ENCODE assay signal across 8 cellular contexts in genomic region chr19:57239982-57240310, GRCh38. TPM values are rescaled to one million over a fixed set of nuclear protein-coding genes. Genes with fewer than 3 reads are reported as not detected.
DNase-seq lines count a peak whose midpoint lies in the region; ATAC-seq, FAIRE-seq and TF ChIP-seq lines count a peak whose summit lies in the region.

No MANE protein-coding gene starts in this region.

- H3K27ac ChIP-seq in iPS-18a (ENCODE audit: low read length) = peak overlapping the region; percentile 79
- H3K27ac ChIP-seq in subcutaneous abdominal adipose tissue (ENCODE audit: low read depth, low read length) = peak overlapping the region; percentile 75

- H3K4me3 Mint-ChIP-seq in T-helper 2 cell treated with Interferon-gamma antibody and Interleukin-4, amounts not matched to agents 5 μg/mL and 100 μg/mL, for 36 hours = peak overlapping the region; percentile 87
- H3K4me3 Mint-ChIP-seq in activated CD8-positive, alpha-beta T cell treated with anti-CD3 and anti-CD28 coated beads for 36 hours = peak overlapping the region; percentile 82

- H3K27me3 ChIP-seq in iPS-18a (ENCODE audit: control insufficient read depth, insufficient read depth, low read length) = no peaks in the 10 kb centered on the region
- H3K27me3 ChIP-seq in subcutaneous abdominal adipose tissue (ENCODE audit: control insufficient read depth in 5 of 5, insufficient read depth in 4 of 5, low read length in 5 of 5) = no peaks in the 10 kb centered on the region

- POLR2A ChIA-PET in activated CD8-positive, alpha-beta T cell treated with anti-CD3 and anti-CD28 coated beads for 36 hours (lab: Charles Lee) = interaction anchor here (1.0 to 1.7 kb wide), 2 partner anchors 10 to 39 kb away, joined by 3 to 4 read pairs; no protein-coding TSS in a partner anchor

- H3K4me1 Mint-ChIP-seq in T-helper 2 cell treated with Interferon-gamma antibody and Interleukin-4, amounts not matched to agents 5 μg/mL and 100 μg/mL, for 36 hours (ENCODE audit: low read depth) = peaks cover 16% of the 10 kb centered on the region
- H3K4me1 Mint-ChIP-seq in activated CD8-positive, alpha-beta T cell treated with anti-CD3 and anti-CD28 coated beads for 36 hours (ENCODE audit: low read depth) = peaks cover 36% of the 10 kb centered on the region

- peaks cover 22% of the 10 kb centered on the region for H3K36me3 Mint-ChIP-seq in T-helper 2 cell treated with Interferon-gamma antibody and Interleukin-4, amounts not matched to agents 5 μg/mL and 100 μg/mL, for 36 hours (ENCODE audit: low read depth)
- peaks cover 14% of the 10 kb centered on the region for H3K36me3 Mint-ChIP-seq in activated CD8-positive, alpha-beta T cell treated with anti-CD3 and anti-CD28 coated beads for 36 hours (ENCODE audit: low read depth)

- TF ChIP-seq CTCF in activated CD8-positive, alpha-beta T cell treated with anti-CD3 and anti-CD28 coated beads for 36 hours (IDR thresholded peaks at IDR 0.05) = no peak

- H3K4me1 ChIP-seq in iPS-18a (ENCODE audit: control insufficient read depth, low read depth, low read length) (no peaks in the 10 kb centered on the region), subcutaneous abdominal adipose tissue (ENCODE audit: control insufficient read depth in 5 of 5, insufficient read depth in 5 of 5, low read length in 5 of 5) (peaks cover 11 to 29% (median 26%) of the 10 kb centered on the region in 5 donors)

- FAIRE-seq in HTR-8/SVneo (lab: Jason Lieb, UNC) (no peak), RCC 7860 (lab: Jason Lieb, UNC) (no peak)

- no peak for ATAC-seq in activated CD8-positive, alpha-beta T cell treated with anti-CD3 and anti-CD28 coated beads for 36 hours
- no peak for ATAC-seq in GM21381 (IDR thresholded peaks at IDR 0.05; ENCODE audit: unreplicated experiment)

- CTCF ChIA-PET in activated CD8-positive, alpha-beta T cell treated with anti-CD3 and anti-CD28 coated beads for 36 hours (lab: Charles Lee) = no interaction called here

- H3K9ac ChIP-seq in iPS-18a (ENCODE audit: low read length) (peak overlapping the region; percentile 76), subcutaneous abdominal adipose tissue (ENCODE audit: low read length in 5 of 5) (peak overlapping the region in 4 of 5 donors; percentile 93 to 100 (median 96))

- peaks cover 14% of the 10 kb centered on the region for H3K9me3 Mint-ChIP-seq in T-helper 2 cell treated with Interferon-gamma antibody and Interleukin-4, amounts not matched to agents 5 μg/mL and 100 μg/mL, for 36 hours
- H3K9me3 Mint-ChIP-seq in activated CD8-positive, alpha-beta T cell treated with anti-CD3 and anti-CD28 coated beads for 36 hours = no peaks in the 10 kb centered on the region

- no peaks in the 10 kb centered on the region for H3K27me3 Mint-ChIP-seq in T-helper 2 cell treated with Interferon-gamma antibody and Interleukin-4, amounts not matched to agents 5 μg/mL and 100 μg/mL, for 36 hours (ENCODE audit: low read depth)
- no peaks in the 10 kb centered on the region for H3K27me3 Mint-ChIP-seq in activated CD8-positive, alpha-beta T cell treated with anti-CD3 and anti-CD28 coated beads for 36 hours

- H3K4me3 ChIP-seq in iPS-18a (ENCODE audit: low read length) = peak overlapping the region; percentile 89
- peak overlapping the region; percentile 90 to 99 (median 98) for H3K4me3 ChIP-seq in subcutaneous abdominal adipose tissue (ENCODE audit: low read depth in 1 of 5, low read length in 5 of 5)

- H3K27ac Mint-ChIP-seq in T-helper 2 cell treated with Interferon-gamma antibody and Interleukin-4, amounts not matched to agents 5 μg/mL and 100 μg/mL, for 36 hours = peak overlapping the region; percentile 87
- peak overlapping the region; percentile 90 for H3K27ac Mint-ChIP-seq in activated CD8-positive, alpha-beta T cell treated with anti-CD3 and anti-CD28 coated beads for 36 hours

- H3K9me3 ChIP-seq in iPS-18a (ENCODE audit: control insufficient read depth, low read depth, low read length) (no peaks in the 10 kb centered on the region), subcutaneous abdominal adipose tissue (ENCODE audit: control insufficient read depth in 5 of 5, low read length in 5 of 5) (no peaks in the 10 kb centered on the region)

- intact Hi-C loops in activated CD8-positive, alpha-beta T cell treated with anti-CD3 and anti-CD28 coated beads for 36 hours (cut with micrococcal nuclease) = loop anchor here (1.0 kb wide), 1 partner anchor 40 kb away; the partner anchor contains the start of gene ZNF460

- no peak for DNase-seq in T-helper 2 cell treated with Interferon-gamma antibody and Interleukin-4, amounts not matched to agents 5 μg/mL and 100 μg/mL, for 36 hours (ENCODE audit: low spot score)
- DNase-seq in T-helper 2 cell = no peak
- DNase-seq in activated CD8-positive, alpha-beta T cell treated with anti-CD3 and anti-CD28 coated beads for 36 hours = no peak
- no peak for DNase-seq in HTR-8/SVneo (ENCODE audit: insufficient read length, low spot score)
- DNase-seq in RCC 7860 (ENCODE audit: low spot score) = no peak

- H3K36me3 ChIP-seq in iPS-18a (ENCODE audit: control insufficient read depth, low read depth, low read length) (peaks cover 6% of the 10 kb centered on the region), subcutaneous abdominal adipose tissue (ENCODE audit: control insufficient read depth in 5 of 5, insufficient read depth in 5 of 5, low read length in 5 of 5) (peaks cover 0 to 16% (median 11%) of the 10 kb centered on the region in 5 donors)

RNA-seq across cellular contexts. Expression of gene ZNF805, which starts 0.5 kb away (rescaled TPM):
- 1 to 10 TPM; 7.6 to 7.8 TPM for total RNA-seq in activated CD8-positive, alpha-beta T cell treated with anti-CD3 and anti-CD28 coated beads for 36 hours

RNA-seq across cellular contexts. Expression of gene AURKC, which starts 9.1 kb away (rescaled TPM):
- 1 to 10 TPM in 1 of 2 experiments, under 1 TPM in 1; 0.96 to 1.4 TPM for total RNA-seq in activated CD8-positive, alpha-beta T cell treated with anti-CD3 and anti-CD28 coated beads for 36 hours

RNA-seq across cellular contexts. Expression of gene ZNF460, which starts 40.3 kb away (rescaled TPM):
- total RNA-seq in activated CD8-positive, alpha-beta T cell treated with anti-CD3 and anti-CD28 coated beads for 36 hours = 10 to 100 TPM; 59.1 to 63.1 TPM

RNA-seq across cellular contexts. Expression of gene ZNF264, which starts 48.6 kb away (rescaled TPM):
- total RNA-seq in activated CD8-positive, alpha-beta T cell treated with anti-CD3 and anti-CD28 coated beads for 36 hours = 10 to 100 TPM; 20.7 to 22.4 TPM
